ENCODE assay signal across 1 cellular context in genomic region chr14:31256534-31257243, GRCh38.
TF ChIP-seq lines count a peak whose summit lies in the region.

No MANE protein-coding gene starts in this region.

TF ChIP-seq in HepG2, 621 proteins besides CTCF, POLR2A, EP300 and RAD21 (continued from another document):
- TF ChIP-seq ZNF766 (CRISPR knock-in tag; IDR thresholded peaks at IDR 0.05; ENCODE audit: borderline replicate concordance) (no peak), MIER3 (CRISPR knock-in tag; IDR thresholded peaks at IDR 0.05; ENCODE audit: borderline replicate concordance) (0 out of 2 replicates have a peak, but pooled peaks have one; percentile 23), HNRNPH1 (optimal IDR thresholded peaks at IDR 0.05; ENCODE audit: low read depth, low read length) (no peak), GFI1 (CRISPR knock-in tag; IDR thresholded peaks at IDR 0.05; ENCODE audit: borderline replicate concordance) (no peak), ZSCAN25 (CRISPR knock-in tag; IDR thresholded peaks at IDR 0.05) (peak; percentile 22; the same call in 1 of the 2 replicates), E2F5 (CRISPR knock-in tag; conservative IDR thresholded peaks at IDR 0.05) (peak; percentile 27; the same call in 1 of the 2 replicates), ZNF331 (CRISPR knock-in tag; IDR thresholded peaks at IDR 0.05) (no peak), ZNF557 (CRISPR knock-in tag; IDR thresholded peaks at IDR 0.05) (no peak), PREB (CRISPR knock-in tag; IDR thresholded peaks at IDR 0.05) (no peak), SIX4 (CRISPR knock-in tag; IDR thresholded peaks at IDR 0.05) (0 out of 2 replicates have a peak, but pooled peaks have one; percentile 7), ZZZ3 (CRISPR knock-in tag; IDR thresholded peaks at IDR 0.05; ENCODE audit: borderline replicate concordance) (no peak), ZNF574 (CRISPR knock-in tag; IDR thresholded peaks at IDR 0.05) (no peak), HIC2 (CRISPR knock-in tag; IDR thresholded peaks at IDR 0.05; ENCODE audit: low read depth) (no peak), MXD4 (CRISPR knock-in tag; IDR thresholded peaks at IDR 0.05) (0 out of 2 replicates have a peak, but pooled peaks have one; percentile 37), ATF4 (CRISPR knock-in tag; IDR thresholded peaks at IDR 0.05) (no peak), ZNF792 (CRISPR knock-in tag; IDR thresholded peaks at IDR 0.05) (0 out of 2 replicates have a peak, but pooled peaks have one; percentile 31), CSRNP2 (CRISPR knock-in tag; conservative IDR thresholded peaks at IDR 0.05; ENCODE audit: low read depth) (no peak), ZNF362 (CRISPR knock-in tag; IDR thresholded peaks at IDR 0.05; ENCODE audit: borderline replicate concordance) (no peak), SAFB2 (CRISPR knock-in tag; IDR thresholded peaks at IDR 0.05; ENCODE audit: borderline replicate concordance, low read depth) (no peak), ZMAT3 (CRISPR knock-in tag; conservative IDR thresholded peaks at IDR 0.05) (peak; percentile 70; the same call in 1 of the 2 replicates), PLRG1 (conservative IDR thresholded peaks at IDR 0.05) (no peak), ZNF75D (CRISPR knock-in tag; IDR thresholded peaks at IDR 0.05; ENCODE audit: borderline replicate concordance) (no peak), ZBTB4 (CRISPR knock-in tag; IDR thresholded peaks at IDR 0.05; ENCODE audit: borderline replicate concordance) (0 out of 2 replicates have a peak, but pooled peaks have one; percentile 45), ATRX (CRISPR knock-in tag; IDR thresholded peaks at IDR 0.05; ENCODE audit: borderline replicate concordance) (0 out of 2 replicates have a peak, but pooled peaks have one; percentile 34), MLXIP (CRISPR knock-in tag; IDR thresholded peaks at IDR 0.05; ENCODE audit: borderline replicate concordance) (no peak), ZNF292 (CRISPR knock-in tag; IDR thresholded peaks at IDR 0.05; ENCODE audit: borderline replicate concordance, low read depth) (no peak), SMAD9 (CRISPR knock-in tag; IDR thresholded peaks at IDR 0.05) (peak; percentile 65; the same call in 1 of the 2 replicates)
- TF ChIP-seq, protein P1, sequence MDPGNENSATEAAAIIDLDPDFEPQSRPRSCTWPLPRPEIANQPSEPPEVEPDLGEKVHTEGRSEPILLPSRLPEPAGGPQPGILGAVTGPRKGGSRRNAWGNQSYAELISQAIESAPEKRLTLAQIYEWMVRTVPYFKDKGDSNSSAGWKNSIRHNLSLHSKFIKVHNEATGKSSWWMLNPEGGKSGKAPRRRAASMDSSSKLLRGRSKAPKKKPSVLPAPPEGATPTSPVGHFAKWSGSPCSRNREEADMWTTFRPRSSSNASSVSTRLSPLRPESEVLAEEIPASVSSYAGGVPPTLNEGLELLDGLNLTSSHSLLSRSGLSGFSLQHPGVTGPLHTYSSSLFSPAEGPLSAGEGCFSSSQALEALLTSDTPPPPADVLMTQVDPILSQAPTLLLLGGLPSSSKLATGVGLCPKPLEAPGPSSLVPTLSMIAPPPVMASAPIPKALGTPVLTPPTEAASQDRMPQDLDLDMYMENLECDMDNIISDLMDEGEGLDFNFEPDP (CRISPR knock-in tag; conservative IDR thresholded peaks at IDR 0.05) = 0 out of 2 replicates have a peak, but pooled peaks have one; percentile 65
- TF ChIP-seq, protein P2, sequence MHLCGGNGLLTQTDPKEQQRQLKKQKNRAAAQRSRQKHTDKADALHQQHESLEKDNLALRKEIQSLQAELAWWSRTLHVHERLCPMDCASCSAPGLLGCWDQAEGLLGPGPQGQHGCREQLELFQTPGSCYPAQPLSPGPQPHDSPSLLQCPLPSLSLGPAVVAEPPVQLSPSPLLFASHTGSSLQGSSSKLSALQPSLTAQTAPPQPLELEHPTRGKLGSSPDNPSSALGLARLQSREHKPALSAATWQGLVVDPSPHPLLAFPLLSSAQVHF (CRISPR knock-in tag; IDR thresholded peaks at IDR 0.05) = no peak
